In the genomic region with DNA sequence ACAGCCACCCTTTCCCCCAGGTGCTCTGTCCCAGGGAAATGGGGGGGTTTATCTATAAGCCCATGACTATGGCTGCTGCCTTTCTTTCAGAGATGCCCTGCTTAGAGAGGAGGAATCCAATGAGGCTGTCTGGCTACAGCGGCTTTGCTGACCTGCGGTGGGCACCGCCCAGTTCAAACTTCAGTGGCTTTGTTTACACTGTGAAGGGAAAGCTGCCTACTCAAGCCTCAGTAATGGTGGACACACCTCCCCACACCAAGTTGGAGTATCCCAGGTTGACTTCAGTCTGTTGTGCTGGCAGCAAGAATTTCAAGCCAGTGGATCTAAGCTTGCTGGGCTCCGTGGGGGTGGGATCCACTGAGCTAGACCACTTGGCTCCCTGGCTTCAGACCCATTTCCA, we compare ENCODE assay signal across 18 cellular contexts.
DNase-seq lines count a peak whose midpoint lies in the region; ATAC-seq, FAIRE-seq and TF ChIP-seq lines count a peak whose summit lies in the region.
"Had no signal": no experiment of that assay in that cellular context is flagged by ENCODE, and none has a peak within 500 bp of the region (broad histone marks: within the 10 kb centered on the region; RNA-seq: fewer than 3 reads in every experiment).

No MANE protein-coding gene starts in this region.

- no peak overlapping the region for H3K9ac ChIP-seq in HepG2 (ENCODE audit: insufficient read depth, low read depth, low read length)
- no peak overlapping the region for H3K9ac ChIP-seq in trophoblast cell (ENCODE audit: low read length)
- no peak overlapping the region for H3K9ac ChIP-seq in H9 (ENCODE audit: extremely low read depth, insufficient read length, low read length)
- H3K9ac ChIP-seq: BLaER1 treated with 17β-estradiol and CSF1 and Interleukin-3, amounts not matched to agents 10 nM and 100 nM had no signal

- H2BK15ac ChIP-seq in H9 (ENCODE audit: low read depth, low read length): no peak overlapping the region

- H4K12ac ChIP-seq in trophoblast cell (ENCODE audit: low read depth, low read length): peak overlapping the region; percentile 3

- in situ Hi-C loops in HepG2 (cut with HindIII; ENCODE audit: extremely low pct_ligation_motif_present, low pct_unique_long_range_greater_than_20kb): no loop called here

- H3K23me2 ChIP-seq in H9 (ENCODE audit: insufficient read length, low read depth, low read length, poor library complexity, severe bottlenecking): no peaks in the 10 kb centered on the region

- H2BK20ac ChIP-seq in H9 (ENCODE audit: low read depth, low read length, poor library complexity, severe bottlenecking): no peak overlapping the region

- no peak overlapping the region for H3K27ac Mint-ChIP-seq in H9
- H3K27ac Mint-ChIP-seq: B cell; CD8-positive, alpha-beta T cell had no signal

- no peak overlapping the region for H3T11ph ChIP-seq in H9 (ENCODE audit: low read length)

- no peak for TF ChIP-seq POLR2A in HepG2 (IDR thresholded peaks at IDR 0.05; ENCODE audit: insufficient read depth in 1 of 2, low read depth in 2 of 2, low read length in 2 of 2)
- TF ChIP-seq POLR2A in right lobe of liver (IDR thresholded peaks at IDR 0.05): no peak

- H3K4me1 Mint-ChIP-seq in H9: peaks cover 3 to 4% of the 10 kb centered on the region in 2 experiments
- H3K4me1 Mint-ChIP-seq: B cell had no signal

- peak; percentile 96 for ATAC-seq in HepG2
- no peak for ATAC-seq in right lobe of liver
- ATAC-seq: CD8-positive, alpha-beta T cell had no signal

- H3K4me2 ChIP-seq in HepG2 (ENCODE audit: low read depth, low read length) (peak overlapping the region; percentile 47; the same call in 1 of the 2 replicates), hepatocyte (no peak overlapping the region), trophoblast cell (ENCODE audit: low read length) (no peak overlapping the region), H9 (ENCODE audit: insufficient read depth, insufficient read length, low read length) (no peak overlapping the region)
- H3K4me2 ChIP-seq: BLaER1 treated with 17β-estradiol and CSF1 and Interleukin-3, amounts not matched to agents 10 nM and 100 nM had no signal

- H3K23ac ChIP-seq in trophoblast cell (ENCODE audit: low read length) (no peak overlapping the region), H9 (ENCODE audit: insufficient read length, low read depth, low read length) (no peak overlapping the region)

- H3K4me1 ChIP-seq in HepG2 (ENCODE audit: insufficient read depth, low read length) (peaks cover 10% of the 10 kb centered on the region), right lobe of liver (no peaks in the 10 kb centered on the region), hepatocyte (ENCODE audit: insufficient read depth) (no peaks in the 10 kb centered on the region), trophoblast cell (ENCODE audit: control insufficient read depth in 1 of 2, insufficient read depth in 2 of 2, low read length in 2 of 2) (no peaks in the 10 kb centered on the region), H9 (ENCODE audit: insufficient read depth, low read length) (no peaks in the 10 kb centered on the region)
- H3K4me1 ChIP-seq: BLaER1 treated with 17β-estradiol and CSF1 and Interleukin-3, amounts not matched to agents 10 nM and 100 nM; HAP-1 had no signal

- no peak overlapping the region for H2AK5ac ChIP-seq in trophoblast cell (ENCODE audit: low read length)
- no peak overlapping the region for H2AK5ac ChIP-seq in H9 (ENCODE audit: insufficient read length, low read length)

- BruUV-seq in HepG2 (replicated peaks; lab: Mats Ljungman, UMichigan): no TSS peak

- no peak for TF ChIP-seq RAD21 in HepG2 (CRISPR knock-in tag; IDR thresholded peaks at IDR 0.05)

- 11% methylated on average over 4 of the region's 4 CpGs for WGBS in HepG2 (ENCODE audit: low lambda C conversion rate)
- WGBS in right lobe of liver (ENCODE audit: insufficient coverage, low coverage, low lambda C conversion rate, missing lambda C conversion rate): 27% methylated on average over 3 of the region's 4 CpGs
- 78% methylated on average over 4 of the region's 4 CpGs for WGBS in hepatocyte (ENCODE audit: low lambda C conversion rate, missing lambda C conversion rate)
- no CpG with 5 or more reads among the region's 4 CpGs for WGBS in trophoblast cell (ENCODE audit: extremely low coverage, insufficient coverage, insufficient read length)
- WGBS in H9 (ENCODE audit: extremely low coverage, insufficient read length, low lambda C conversion rate): no CpG with 5 or more reads among the region's 4 CpGs

- H3K4ac ChIP-seq in trophoblast cell (ENCODE audit: low read depth, low read length) (no peak overlapping the region), H9 (ENCODE audit: low read depth, low read length) (no peak overlapping the region)

- POLR2A ChIA-PET in HepG2 (lab: Yijun Ruan, JAX): no interaction called here

- H2BK12ac ChIP-seq in trophoblast cell (ENCODE audit: low read length) (no peak overlapping the region), H9 (ENCODE audit: insufficient read length, low read depth, low read length) (no peak overlapping the region)

- H3K9me3 Mint-ChIP-seq in H9: peaks cover 2 to 6% of the 10 kb centered on the region in 2 experiments; a peak in 1 of 5 replicates

- H2BK5ac ChIP-seq in trophoblast cell (ENCODE audit: low read depth, low read length, poor library complexity): no peak overlapping the region
- H2BK5ac ChIP-seq in H9 (ENCODE audit: insufficient read length, low read length): no peak overlapping the region

- no peaks in the 10 kb centered on the region for H3K9me2 ChIP-seq in hepatocyte (replicated peaks; ENCODE audit: insufficient read depth)

- H3K27ac ChIP-seq in HepG2 (ENCODE audit: extremely low read length, insufficient read depth, low read length): no peak overlapping the region
- no peak overlapping the region for H3K27ac ChIP-seq in right lobe of liver
- H3K27ac ChIP-seq in hepatocyte: no peak overlapping the region
- H3K27ac ChIP-seq in trophoblast cell (ENCODE audit: low read depth, low read length): no peak overlapping the region
- no peak overlapping the region for H3K27ac ChIP-seq in H9 (ENCODE audit: insufficient read length, low read depth, low read length)
- H3K27ac ChIP-seq: BLaER1 treated with 17β-estradiol and CSF1 and Interleukin-3, amounts not matched to agents 10 nM and 100 nM had no signal

- no peak overlapping the region for H4K8ac ChIP-seq in trophoblast cell (ENCODE audit: low read depth, low read length)
- no peak overlapping the region for H4K8ac ChIP-seq in H9 (replicated peaks; ENCODE audit: insufficient read length, low read depth, low read length)

- H2AFZ ChIP-seq in HepG2 (ENCODE audit: low read length) (no peak overlapping the region), hepatocyte (no peak overlapping the region), trophoblast cell (ENCODE audit: insufficient read depth, low read length, poor library complexity) (no peak overlapping the region), H9 (ENCODE audit: low read length) (no peak overlapping the region)

- H3K36me3 Mint-ChIP-seq in H9 (ENCODE audit: insufficient read depth in 1 of 3, low read depth in 3 of 3): no peaks in the 10 kb centered on the region
- H3K36me3 Mint-ChIP-seq: CD8-positive, alpha-beta T cell had no signal

- intact Hi-C loops in HepG2 (cut with micrococcal nuclease; ENCODE audit: unreplicated experiment) (no loop called here), right lobe of liver (cut with DNase I) (no loop called here)

- H4K91ac ChIP-seq in trophoblast cell (ENCODE audit: low read depth, low read length) (peak overlapping the region; percentile 14), H9 (ENCODE audit: insufficient read length, low read depth, low read length) (no peak overlapping the region)

- H3K27me3 Mint-ChIP-seq in H9 (ENCODE audit: low read depth): peaks cover 9% of the 10 kb centered on the region
- H3K27me3 Mint-ChIP-seq: B cell had no signal

- H4K20me1 ChIP-seq in HepG2 (ENCODE audit: insufficient read depth, low read length): no peaks in the 10 kb centered on the region
- no peaks in the 10 kb centered on the region for H4K20me1 ChIP-seq in hepatocyte (ENCODE audit: insufficient read depth, poor library complexity, severe bottlenecking)
- no peaks in the 10 kb centered on the region for H4K20me1 ChIP-seq in H9 (ENCODE audit: control insufficient read depth, insufficient read depth, insufficient read length)
- H4K20me1 ChIP-seq: BLaER1 treated with 17β-estradiol and CSF1 and Interleukin-3, amounts not matched to agents 10 nM and 100 nM had no signal

- no peak overlapping the region for H3K14ac ChIP-seq in trophoblast cell (ENCODE audit: low read length)
- no peak overlapping the region for H3K14ac ChIP-seq in H9 (ENCODE audit: insufficient read depth, low read length)

- H3K9me3 ChIP-seq in HepG2 (ENCODE audit: low read length) (no peaks in the 10 kb centered on the region), right lobe of liver (no peaks in the 10 kb centered on the region), hepatocyte (ENCODE audit: low read depth) (no peaks in the 10 kb centered on the region), trophoblast cell (ENCODE audit: insufficient read depth, low read depth, low read length) (no peaks in the 10 kb centered on the region), H9 (ENCODE audit: control insufficient read depth, low read depth, low read length) (no peaks in the 10 kb centered on the region)
- H3K9me3 ChIP-seq: BLaER1 treated with 17β-estradiol and CSF1 and Interleukin-3, amounts not matched to agents 10 nM and 100 nM; HAP-1 had no signal

- H3K79me1 ChIP-seq in trophoblast cell (ENCODE audit: low read length): no peaks in the 10 kb centered on the region
- no peaks in the 10 kb centered on the region for H3K79me1 ChIP-seq in H9 (ENCODE audit: insufficient read depth, low read depth, low read length, poor library complexity, severe bottlenecking)

- no peak overlapping the region for H3K4me3 Mint-ChIP-seq in H9
- H3K4me3 Mint-ChIP-seq: B cell; CD8-positive, alpha-beta T cell had no signal

- TF ChIP-seq CTCF in HepG2 (CRISPR knock-in tag; IDR thresholded peaks at IDR 0.05): no peak
- no peak for TF ChIP-seq CTCF in right lobe of liver (IDR thresholded peaks at IDR 0.05)
- no peak for TF ChIP-seq CTCF in hepatocyte (IDR thresholded peaks at IDR 0.05; ENCODE audit: poor library complexity)
- no peak for TF ChIP-seq CTCF in H9 (conservative IDR thresholded peaks at IDR 0.05)

- DNase-seq in HepG2 (ENCODE audit: low spot score) (peak; percentile 46), right lobe of liver (no peak), HuH-7 (ENCODE audit: low spot score) (peak; percentile 3), hepatocyte (ENCODE audit: low spot score) (peak; percentile 15), trophoblast cell (no peak), ureter (ENCODE audit: low spot score) (no peak), H9 (no peak), RCC 7860 (ENCODE audit: low spot score) (no peak)
- DNase-seq: 8988T; CD8-positive, alpha-beta T cell; DMS79; GDM1; GOT3; KG1 had no signal

- TF ChIP-seq EP300 in HepG2 (IDR thresholded peaks at IDR 0.05; ENCODE audit: low read depth in 2 of 2, low read length in 2 of 2): no peak
- TF ChIP-seq EP300 in HepG2 (CRISPR knock-in tag; IDR thresholded peaks at IDR 0.05; ENCODE audit: borderline replicate concordance): no peak

- H2BK120ac ChIP-seq in trophoblast cell (ENCODE audit: insufficient read depth, low read length, poor library complexity): no peak overlapping the region
- no peak overlapping the region for H2BK120ac ChIP-seq in H9 (ENCODE audit: low read depth, low read length, poor library complexity, severe bottlenecking)

- H3K27me3 ChIP-seq in HepG2 (ENCODE audit: control insufficient read depth in 1 of 2, insufficient read depth in 2 of 2, low read length in 2 of 2): no peaks in the 10 kb centered on the region
- H3K27me3 ChIP-seq in right lobe of liver: no peaks in the 10 kb centered on the region
- H3K27me3 ChIP-seq in hepatocyte: no peaks in the 10 kb centered on the region
- no peaks in the 10 kb centered on the region for H3K27me3 ChIP-seq in trophoblast cell (ENCODE audit: insufficient read depth, low read length)
- H3K27me3 ChIP-seq in H9 (ENCODE audit: insufficient read depth, low read length): no peaks in the 10 kb centered on the region
- H3K27me3 ChIP-seq: BLaER1 treated with 17β-estradiol and CSF1 and Interleukin-3, amounts not matched to agents 10 nM and 100 nM had no signal

- no peak overlapping the region for H3K56ac ChIP-seq in H9 (ENCODE audit: insufficient read length, low read depth, low read length)

- H3K4me3 ChIP-seq in HepG2 (replicated peaks in 1 of 3; ENCODE audit: insufficient read depth in 1 of 3, low read depth in 2 of 3, low read length in 3 of 3) (no peak overlapping the region), right lobe of liver (no peak overlapping the region), hepatocyte (no peak overlapping the region), trophoblast cell (ENCODE audit: low read depth, low read length) (no peak overlapping the region)
- H3K4me3 ChIP-seq: BLaER1 treated with 17β-estradiol and CSF1 and Interleukin-3, amounts not matched to agents 10 nM and 100 nM; HAP-1 had no signal

- no peaks in the 10 kb centered on the region for H3K36me3 ChIP-seq in HepG2 (replicated peaks in 1 of 2; ENCODE audit: control insufficient read depth in 1 of 2, insufficient read depth in 2 of 2, low read length in 2 of 2)
- H3K36me3 ChIP-seq in right lobe of liver: no peaks in the 10 kb centered on the region
- H3K36me3 ChIP-seq in hepatocyte (replicated peaks; ENCODE audit: insufficient read depth, low read depth): no peaks in the 10 kb centered on the region
- no peaks in the 10 kb centered on the region for H3K36me3 ChIP-seq in trophoblast cell (ENCODE audit: control insufficient read depth in 1 of 2, insufficient read depth in 2 of 2, low read length in 2 of 2)
- H3K36me3 ChIP-seq: BLaER1 treated with 17β-estradiol and CSF1 and Interleukin-3, amounts not matched to agents 10 nM and 100 nM; HAP-1 had no signal

- H3K79me2 ChIP-seq in HepG2 (ENCODE audit: insufficient read depth, low read length) (no peaks in the 10 kb centered on the region), hepatocyte (no peaks in the 10 kb centered on the region), trophoblast cell (ENCODE audit: control insufficient read depth, insufficient read depth, low read length, poor library complexity) (no peaks in the 10 kb centered on the region), H9 (ENCODE audit: insufficient read depth, low read length) (no peaks in the 10 kb centered on the region)

- H3K18ac ChIP-seq in trophoblast cell (ENCODE audit: low read length) (no peak overlapping the region), H9 (ENCODE audit: insufficient read length, low read depth, low read length) (no peak overlapping the region)

- CTCF ChIA-PET in HepG2 (lab: Yijun Ruan, JAX; ENCODE audit: low intra/inter-chr PET ratio, low total read pairs): no interaction called here

- H4K5ac ChIP-seq in H9 (ENCODE audit: insufficient read length, low read depth, low read length): no peak overlapping the region

- FAIRE-seq in HepG2 (lab: Jason Lieb, UNC) (no peak), RCC 7860 (lab: Jason Lieb, UNC) (no peak)
- FAIRE-seq: D721Med had no signal

Comparison
In these comparisons a context has a peak if more than half of its experiments do, and no peak if none do; other contexts are left out.
1. DNase-seq: peak in HepG2 (single experiment), HuH-7 (single experiment) and hepatocyte (single experiment); none in right lobe of liver (0 of 3), trophoblast cell (0 of 2), ureter (single experiment), H9 (single experiment) and RCC 7860 (single experiment).